28 cellular contexts compared by ENCODE assay signal in the genomic region with DNA sequence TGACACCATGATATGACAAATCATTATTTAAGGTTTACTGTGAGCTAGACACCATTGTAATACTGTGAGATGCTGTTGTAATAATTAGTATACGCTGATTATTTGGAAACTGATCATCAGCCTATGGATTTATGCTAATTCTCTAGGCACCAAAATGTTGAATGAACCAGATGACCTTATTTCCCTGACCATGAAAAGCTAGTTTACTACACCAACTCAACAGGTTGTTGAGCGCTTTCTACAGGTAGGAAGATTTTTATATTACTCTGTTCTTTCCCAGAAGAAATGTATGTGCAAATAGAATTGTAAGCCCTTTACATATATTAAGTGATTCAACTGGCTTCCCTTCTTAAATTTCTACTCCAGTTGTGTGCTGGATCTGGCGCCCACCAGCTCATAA. TPM values are rescaled to one million over a fixed set of nuclear protein-coding genes. Genes with fewer than 3 reads are reported as not detected.
DNase-seq lines count a peak whose midpoint lies in the region; ATAC-seq, FAIRE-seq and TF ChIP-seq lines count a peak whose summit lies in the region.
"Had no signal": no experiment of that assay in that cellular context is flagged by ENCODE, and none has a peak within 500 bp of the region (broad histone marks: within the 10 kb centered on the region; RNA-seq: fewer than 3 reads in every experiment).

No MANE protein-coding gene starts in this region.

- H3K4me1 ChIP-seq in HEK293 (ENCODE audit: control insufficient read depth, insufficient read depth, low read length), result peaks cover 35% of the 10 kb centered on the region
- peaks cover 44% of the 10 kb centered on the region for H3K4me1 ChIP-seq in endothelial cell of umbilical vein (ENCODE audit: control insufficient read depth, extremely low read depth, insufficient read depth, low read length)
- peaks cover 61% of the 10 kb centered on the region for H3K4me1 ChIP-seq in osteoblast (ENCODE audit: insufficient read depth, low read length)
- no peaks in the 10 kb centered on the region for H3K4me1 ChIP-seq in uterus

- TF ChIP-seq POLR2A in endothelial cell of umbilical vein (IDR thresholded peaks at IDR 0.05; ENCODE audit: low read depth, low read length) (no peak), uterus (IDR thresholded peaks at IDR 0.05) (no peak)

- DNase-seq in endothelial cell of umbilical vein (ENCODE audit: low read depth, low spot score) (no peak), osteoblast (ENCODE audit: insufficient read length, low spot score, missing footprints) (no peak), uterus (no peak), urothelium cell line (ENCODE audit: low spot score) (no peak), putamen (ENCODE audit: low spot score) (no peak)
- no peak for DNase-seq in effector memory CD8-positive, alpha-beta T cell
- DNase-seq: activated CD4-positive, alpha-beta T cell treated with anti-CD3 and anti-CD28 coated beads for 1 hour; activated CD8-positive, alpha-beta T cell treated with anti-CD3 and anti-CD28 coated beads for 36 hours; activated effector memory CD4-positive, alpha-beta T cell treated with Interleukin-2 at 50 U/mL for 16 hours; activated T-cell treated with anti-CD3 and anti-CD28 coated beads for 4 hours; aorta; central memory CD4-positive, alpha-beta T cell; DMS79; kidney; NCI-H2081; posterior cingulate gyrus; sigmoid colon; stimulated activated naive CD8-positive, alpha-beta T cell treated with anti-CD3 and anti-CD28 coated beads, Interleukin-15, amount 100 ng/mL, for 72 hours; T-helper 2 cell had no signal

- intact Hi-C loops in endothelial cell of umbilical vein (cut with micrococcal nuclease), result no loop called here
- intact Hi-C loops in uterus (cut with DNase I; ENCODE audit: low total_unique reads), result no loop called here

- H3K36me3 Mint-ChIP-seq in effector memory CD8-positive, alpha-beta T cell (ENCODE audit: insufficient read depth), result no peaks in the 10 kb centered on the region
- H3K36me3 Mint-ChIP-seq: activated naive CD8-positive, alpha-beta T cell had no signal

- no peaks in the 10 kb centered on the region for H3K27me3 ChIP-seq in endothelial cell of umbilical vein (ENCODE audit: control insufficient read depth in 2 of 2, insufficient read depth in 2 of 2, low read length in 2 of 2)
- H3K27me3 ChIP-seq in osteoblast (ENCODE audit: insufficient read depth, low read length), result no peaks in the 10 kb centered on the region
- no peaks in the 10 kb centered on the region for H3K27me3 ChIP-seq in uterus
- H3K27me3 ChIP-seq: sigmoid colon, tibial nerve had no signal

- peaks cover 0 to under 1% of the 10 kb centered on the region in 2 donors for H3K4me1 Mint-ChIP-seq in effector memory CD8-positive, alpha-beta T cell (ENCODE audit: low read depth in 2 of 2)

- TF ChIP-seq CTCF in 22Rv1 (IDR thresholded peaks at IDR 0.05), result no peak
- TF ChIP-seq CTCF in HEK293 (tag by site-specific recombination; IDR thresholded peaks at IDR 0.05), result no peak
- no peak for TF ChIP-seq CTCF in endothelial cell of umbilical vein (IDR thresholded peaks at IDR 0.05; ENCODE audit: extremely low read depth in 1 of 2, insufficient read depth in 1 of 2, low read depth in 1 of 2, low read length in 2 of 2)
- no peak for TF ChIP-seq CTCF in osteoblast (IDR thresholded peaks at IDR 0.05; ENCODE audit: extremely low read depth, low read depth, low read length)
- TF ChIP-seq CTCF in uterus (IDR thresholded peaks at IDR 0.05), result no peak

- CTCF ChIA-PET in HEK293 (lab: Yijun Ruan, JAX), result interaction anchor here (0.6 to 4.4 kb wide), 8 partner anchors 118 to 1381 kb away, joined by 3 to 24 read pairs (median 3); no protein-coding TSS in a partner anchor
- CTCF ChIA-PET in endothelial cell of umbilical vein (lab: Charles Lee), result interaction anchor here (1.0 to 2.9 kb wide), 8 partner anchors 24 to 1310 kb away, joined by 3 to 19 read pairs (median 3); no protein-coding TSS in a partner anchor

- BruUV-seq in endothelial cell of umbilical vein (replicated peaks; lab: Mats Ljungman, UMichigan), result no TSS peak

- no peak for FAIRE-seq in endothelial cell of umbilical vein (lab: Jason Lieb, UNC)
- FAIRE-seq in urothelium cell line (lab: Jason Lieb, UNC), result no peak

- H3K36me3 ChIP-seq in HEK293 (ENCODE audit: control insufficient read depth in 2 of 2, insufficient read depth in 1 of 2, low read length in 2 of 2) (peaks cover 9 to 24% of the 10 kb centered on the region in 2 experiments; a peak in 2 of 3 replicates), endothelial cell of umbilical vein (ENCODE audit: control insufficient read depth in 2 of 2, extremely low read depth in 1 of 2, insufficient read depth in 2 of 2, low read length in 2 of 2) (peaks cover 2 to 31% of the 10 kb centered on the region in 2 experiments), osteoblast (ENCODE audit: insufficient read depth, low read length) (peaks cover 61% of the 10 kb centered on the region), uterus (no peaks in the 10 kb centered on the region)
- H3K36me3 ChIP-seq: neural progenitor cell had no signal

- dilution Hi-C loops in endothelial cell of umbilical vein (cut with MboI; ENCODE audit: extremely low pct_ligation_motif_present, low sequenced_read_pairs), result no loop called here

- H4K20me1 ChIP-seq in endothelial cell of umbilical vein (replicated peaks; ENCODE audit: control insufficient read depth, extremely low read depth, insufficient read depth, low read length) (peaks cover 5% of the 10 kb centered on the region), osteoblast (ENCODE audit: insufficient read depth, low read length) (peaks cover 13% of the 10 kb centered on the region)

- no peak overlapping the region for H3K4me3 Mint-ChIP-seq in effector memory CD8-positive, alpha-beta T cell
- H3K4me3 Mint-ChIP-seq: activated CD8-positive, alpha-beta T cell treated with anti-CD3 and anti-CD28 coated beads for 36 hours; activated naive CD8-positive, alpha-beta T cell; neural progenitor cell; stimulated activated naive CD8-positive, alpha-beta T cell treated with anti-CD3 and anti-CD28 coated beads, Interleukin-15, amount 100 ng/mL, for 72 hours had no signal

- H3K27ac Mint-ChIP-seq in effector memory CD8-positive, alpha-beta T cell, result no peak overlapping the region
- H3K27ac Mint-ChIP-seq: activated CD8-positive, alpha-beta T cell treated with anti-CD3 and anti-CD28 coated beads for 36 hours; activated naive CD8-positive, alpha-beta T cell; neural progenitor cell; stimulated activated naive CD8-positive, alpha-beta T cell treated with anti-CD3 and anti-CD28 coated beads, Interleukin-15, amount 100 ng/mL, for 72 hours had no signal

- H3K9ac ChIP-seq in endothelial cell of umbilical vein (replicated peaks; ENCODE audit: extremely low read depth, insufficient read depth, low read length), result no peak overlapping the region
- H3K9ac ChIP-seq: neural progenitor cell had no signal

- H3K27ac ChIP-seq in 22Rv1 (peak overlapping the region; percentile 67), HEK293 (ENCODE audit: extremely low read depth, low read depth, low read length) (no peak overlapping the region), endothelial cell of umbilical vein (ENCODE audit: insufficient read depth, low read depth, low read length) (no peak overlapping the region), osteoblast (ENCODE audit: low read depth, low read length) (peak overlapping the region; percentile 61), uterus (no peak overlapping the region)
- H3K27ac ChIP-seq: C4-2B, HL-60, neural progenitor cell, RWPE1, sigmoid colon had no signal

- peak overlapping the region; percentile 100 for H3K4me2 ChIP-seq in endothelial cell of umbilical vein (ENCODE audit: insufficient read depth, low read length)
- peak overlapping the region; percentile 30 for H3K4me2 ChIP-seq in osteoblast (ENCODE audit: insufficient read depth, low read length)
- H3K4me2 ChIP-seq: neural progenitor cell had no signal

- H3K27me3 Mint-ChIP-seq in effector memory CD8-positive, alpha-beta T cell, result peaks cover 66 to 74% of the 10 kb centered on the region in 2 donors

- H3K9me3 ChIP-seq in HEK293 (ENCODE audit: control insufficient read depth, insufficient read depth, low read depth, low read length) (no peaks in the 10 kb centered on the region), endothelial cell of umbilical vein (replicated peaks; ENCODE audit: control insufficient read depth, insufficient read depth, low read length) (no peaks in the 10 kb centered on the region), osteoblast (ENCODE audit: low read depth, low read length) (no peaks in the 10 kb centered on the region), uterus (no peaks in the 10 kb centered on the region)
- H3K9me3 ChIP-seq: sigmoid colon, tibial nerve had no signal

- ATAC-seq in effector memory CD8-positive, alpha-beta T cell (replicated peaks), result no peak
- ATAC-seq: activated CD8-positive, alpha-beta T cell treated with anti-CD3 and anti-CD28 coated beads for 36 hours; HCT116; stimulated activated naive CD8-positive, alpha-beta T cell treated with anti-CD3 and anti-CD28 coated beads, Interleukin-15, amount 100 ng/mL, for 72 hours had no signal

- H3K9me3 Mint-ChIP-seq in effector memory CD8-positive, alpha-beta T cell, result no peaks in the 10 kb centered on the region
- H3K9me3 Mint-ChIP-seq: activated CD8-positive, alpha-beta T cell treated with anti-CD3 and anti-CD28 coated beads for 36 hours; stimulated activated naive CD8-positive, alpha-beta T cell treated with anti-CD3 and anti-CD28 coated beads, Interleukin-15, amount 100 ng/mL, for 72 hours had no signal

- POLR2A ChIA-PET in HEK293 (lab: Yijun Ruan, JAX) (interaction anchor here (0.6 kb wide), 1 partner anchor 9 kb away, joined by 4 read pairs; no protein-coding TSS in a partner anchor), endothelial cell of umbilical vein (lab: Charles Lee) (no interaction called here)

- H3K4me3 ChIP-seq in HEK293 (ENCODE audit: low read depth, low read length) (no peak overlapping the region), endothelial cell of umbilical vein (replicated peaks in 1 of 3; ENCODE audit: insufficient read depth in 1 of 3, low read depth in 1 of 3, low read length in 3 of 3) (peak overlapping the region in 1 of 3 experiments; percentile 21), osteoblast (ENCODE audit: insufficient read depth, low read length) (no peak overlapping the region), uterus (no peak overlapping the region)
- H3K4me3 ChIP-seq: neural progenitor cell, sigmoid colon, tibial nerve had no signal

- H2AFZ ChIP-seq in endothelial cell of umbilical vein (ENCODE audit: low read depth, low read length) (no peak overlapping the region), osteoblast (ENCODE audit: low read length) (no peak overlapping the region)
- H2AFZ ChIP-seq: neural progenitor cell had no signal

- peaks cover 100% of the 10 kb centered on the region for H3K79me2 ChIP-seq in endothelial cell of umbilical vein (ENCODE audit: control insufficient read depth, insufficient read depth, low read length)
- H3K79me2 ChIP-seq in osteoblast (ENCODE audit: insufficient read depth, low read length), result peaks cover 100% of the 10 kb centered on the region

- H3K9me1 ChIP-seq in endothelial cell of umbilical vein (replicated peaks; ENCODE audit: control insufficient read depth, extremely low read depth, insufficient read depth, low read length), result no peaks in the 10 kb centered on the region

RNA-seq across cellular contexts. Expression of a gene that starts 6.2 kb away (rescaled TPM):
- total RNA-seq in endothelial cell of umbilical vein, result 245 and 306 TPM in 2 replicates
- 104 and 122 TPM in 2 replicates for polyA plus RNA-seq in endothelial cell of umbilical vein
- 102 and 113 TPM in 2 replicates for polyA plus RNA-seq in endothelial cell of umbilical vein (2011; cell fraction: cytosol; rRNA removed)
- 172 and 240 TPM in 2 replicates for polyA plus RNA-seq in endothelial cell of umbilical vein (2011; cell fraction: nucleus; rRNA removed)
- polyA plus RNA-seq in endothelial cell of umbilical vein (2012), result 254 and 260 TPM in 2 replicates
- polyA minus RNA-seq in endothelial cell of umbilical vein, result 288 and 312 TPM in 2 replicates
- polyA minus RNA-seq in endothelial cell of umbilical vein (2011; cell fraction: cytosol; rRNA and poly(A)+ RNA removed), result 21.4 TPM
- 288 and 311 TPM in 2 replicates for polyA minus RNA-seq in endothelial cell of umbilical vein (2011; cell fraction: nucleus; rRNA and poly(A)+ RNA removed)
- total RNA-seq in osteoblast, result 173 and 200 TPM in 2 replicates
- 100 to 1,000 TPM in 2 of 4 donors, 10 to 100 TPM in 2; 47.1 to 286 (median 111) TPM for total RNA-seq in uterus

Comparison
In these comparisons a context has a peak if more than half of its experiments do, and no peak if none do; other contexts are left out.
1. H3K27ac ChIP-seq: peak in 22Rv1 (single experiment) and osteoblast (single experiment); none in HEK293 (single experiment), endothelial cell of umbilical vein (single experiment) and uterus (0 of 2).